ENCODE assay signal across 34 cellular contexts in the genomic region with DNA sequence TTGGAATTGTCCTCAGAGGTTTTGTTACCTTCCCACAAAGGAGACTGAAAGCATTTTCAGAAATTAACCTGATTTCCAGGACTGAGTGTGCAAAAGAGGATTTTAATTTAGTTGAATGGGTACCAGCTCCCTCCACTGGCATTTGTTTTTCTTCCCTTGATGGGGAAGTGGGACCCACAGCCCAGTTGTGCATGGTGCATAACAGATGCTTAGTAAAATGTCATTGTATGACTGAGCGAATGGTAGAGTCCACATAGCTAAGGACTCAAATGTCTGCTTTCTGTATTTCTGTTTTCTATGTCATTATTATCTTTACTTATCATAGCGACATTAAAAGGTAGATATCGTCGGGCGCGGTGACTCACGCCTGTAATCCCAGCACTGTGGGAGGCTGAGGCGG.
"Had no signal": no experiment of that assay in that cellular context is flagged by ENCODE, and none has a peak within 500 bp of the region (broad histone marks: within the 10 kb centered on the region; RNA-seq: fewer than 3 reads in every experiment).

No MANE protein-coding gene starts in this region.

- DNase-seq: Karpas-422, Kasumi-1, MG63, MM.1S, MV-4-11, NCI-H1048, NCI-H1092, NCI-H1092 treated with DMSO at 0.1 percent for 48 hours, NCI-H1105, NCI-H1105 treated with DMSO at 0.1 percent for 48 hours, NCI-H1417, NCI-H1417 treated with DMSO at 0.1 percent for 48 hours, NCI-H1436, NCI-H1436 treated with DMSO at 0.1 percent for 48 hours, NCI-H146, NCI-H1694, NCI-H1694 treated with DMSO at 0.1 percent for 48 hours, NCI-H187, NCI-H187 treated with DMSO at 0.1 percent for 48 hours, NCI-H1930, NCI-H2029, NCI-H2029 treated with DMSO at 0.1 percent for 48 hours, NCI-H2081, NCI-H2081 treated with DMSO at 0.1 percent for 48 hours, NCI-H2107, NCI-H2171, NCI-H2171 treated with DMSO at 0.1 percent for 48 hours, NCI-H2227 treated with DMSO at 0.1 percent for 48 hours, NCI-H226, NCI-H345, NCI-H446, NCI-H446 treated with DMSO at 0.1 percent for 48 hours, NCI-H510A, NCI-H510A treated with DMSO at 0.1 percent for 48 hours had no signal
